8 cellular contexts compared by ENCODE assay signal in the genomic region with DNA sequence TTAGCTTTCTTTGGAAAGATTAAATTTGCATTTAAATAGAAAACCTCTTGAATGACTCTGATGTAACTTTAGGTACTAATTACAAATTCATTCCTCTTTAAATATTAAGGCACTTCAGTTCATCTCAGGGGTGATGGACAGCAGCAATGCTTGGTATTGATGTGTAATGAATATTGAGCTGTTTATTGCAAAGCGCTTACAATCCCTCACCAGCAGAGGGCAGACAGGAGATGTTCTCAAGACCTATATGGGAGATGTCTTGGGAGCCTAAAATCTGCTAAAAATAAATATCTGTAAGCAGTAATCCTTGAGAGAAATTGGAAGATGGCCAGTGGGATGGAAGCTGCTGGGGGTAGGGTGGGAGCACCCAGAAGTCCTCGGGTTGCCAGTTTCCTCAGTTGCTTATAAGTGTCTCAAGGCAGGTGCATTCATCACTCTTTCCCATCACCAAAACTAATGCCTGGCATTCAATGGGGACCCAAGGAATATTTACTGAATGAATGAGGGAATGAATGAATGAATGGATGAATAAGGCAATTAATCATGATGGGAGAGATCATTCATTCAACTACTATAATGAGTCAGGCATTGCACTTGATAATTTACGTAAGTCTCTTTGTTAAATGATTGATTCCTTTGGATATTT. TPM values are rescaled to one million over a fixed set of nuclear protein-coding genes. Genes with fewer than 3 reads are reported as not detected.
A peak's percentile ranks its signal among the peaks of the same experiment; 100 is the strongest.
DNase-seq lines count a peak whose midpoint lies in the region; ATAC-seq, FAIRE-seq and TF ChIP-seq lines count a peak whose summit lies in the region.

No MANE protein-coding gene starts in this region.

- H3K79me2 ChIP-seq in endothelial cell of umbilical vein (ENCODE audit: control insufficient read depth, insufficient read depth, low read length) = no peaks in the 10 kb centered on the region

- H2AFZ ChIP-seq in endothelial cell of umbilical vein (ENCODE audit: low read depth, low read length) = no peak overlapping the region

- no peaks in the 10 kb centered on the region for H4K20me1 ChIP-seq in endothelial cell of umbilical vein (replicated peaks; ENCODE audit: control insufficient read depth, extremely low read depth, insufficient read depth, low read length)

- H3K27ac ChIP-seq in endothelial cell of umbilical vein (ENCODE audit: insufficient read depth, low read depth, low read length) = no peak overlapping the region
- no peak overlapping the region for H3K27ac ChIP-seq in thoracic aorta

- dilution Hi-C loops in endothelial cell of umbilical vein (cut with MboI; ENCODE audit: extremely low pct_ligation_motif_present, low sequenced_read_pairs) = no loop called here

- DNase-seq in AG08395 (ENCODE audit: low spot score) = peak; percentile 50
- peak; percentile 61 for DNase-seq in H7
- DNase-seq in NCI-H82 (lab: John Stamatoyannopoulos, UW) = peak; percentile 94
- DNase-seq in activated CD8-positive, alpha-beta memory T cell treated with anti-CD3 and anti-CD28 coated beads for 24 hours = peak; percentile 73
- DNase-seq in endothelial cell of umbilical vein (ENCODE audit: low read depth, low spot score) = peak; percentile 63
- peak; percentile 27 to 82 (median 57) for DNase-seq in naive thymus-derived CD8-positive, alpha-beta T cell
- no peak for DNase-seq in thoracic aorta (ENCODE audit: low spot score)

- H3K36me3 ChIP-seq in H7 (replicated peaks; ENCODE audit: control insufficient read depth, insufficient read depth, low read length) (no peaks in the 10 kb centered on the region), endothelial cell of umbilical vein (ENCODE audit: control insufficient read depth in 2 of 2, extremely low read depth in 1 of 2, insufficient read depth in 2 of 2, low read length in 2 of 2) (no peaks in the 10 kb centered on the region), thoracic aorta (no peaks in the 10 kb centered on the region)

- TF ChIP-seq POLR2A in endothelial cell of umbilical vein (IDR thresholded peaks at IDR 0.05; ENCODE audit: low read depth, low read length) = no peak

- no peaks in the 10 kb centered on the region for H3K9me3 ChIP-seq in endothelial cell of umbilical vein (replicated peaks; ENCODE audit: control insufficient read depth, insufficient read depth, low read length)
- H3K9me3 ChIP-seq in thoracic aorta = no peaks in the 10 kb centered on the region

- H3K9me3 Mint-ChIP-seq in naive thymus-derived CD8-positive, alpha-beta T cell = no peaks in the 10 kb centered on the region

- ATAC-seq in naive thymus-derived CD8-positive, alpha-beta T cell = peak; percentile 70 to 80
- ATAC-seq in thoracic aorta (ENCODE audit: insufficient number of reproducible peaks, low FRiP score, low read depth) (no peak), GM19455 (IDR thresholded peaks at IDR 0.05; ENCODE audit: unreplicated experiment) (no peak)

- CTCF ChIA-PET in endothelial cell of umbilical vein (lab: Charles Lee) = interaction anchor here (0.6 to 4.7 kb wide), 78 partner anchors 9 to 365 kb away, joined by 3 to 243 read pairs (median 5); a partner anchor contains a TSS

- H3K36me3 Mint-ChIP-seq in naive thymus-derived CD8-positive, alpha-beta T cell = no peaks in the 10 kb centered on the region

- no peak overlapping the region for H3K4me3 ChIP-seq in H7 (ENCODE audit: insufficient read depth, low read depth, low read length)
- no peak overlapping the region for H3K4me3 ChIP-seq in endothelial cell of umbilical vein (replicated peaks in 1 of 3; ENCODE audit: insufficient read depth in 1 of 3, low read depth in 1 of 3, low read length in 3 of 3)
- H3K4me3 ChIP-seq in thoracic aorta = no peak overlapping the region

- no peak overlapping the region for H3K27ac Mint-ChIP-seq in naive thymus-derived CD8-positive, alpha-beta T cell

- peaks cover 8 to 42% (median 16%) of the 10 kb centered on the region in 5 donors for H3K27me3 Mint-ChIP-seq in naive thymus-derived CD8-positive, alpha-beta T cell

- no peak overlapping the region for H3K9ac ChIP-seq in endothelial cell of umbilical vein (replicated peaks; ENCODE audit: extremely low read depth, insufficient read depth, low read length)

- FAIRE-seq in endothelial cell of umbilical vein (lab: Jason Lieb, UNC) = peak; percentile 79

- intact Hi-C loops in endothelial cell of umbilical vein (cut with micrococcal nuclease) = loop anchor here (1.0 kb wide), 2 partner anchors 131 to 170 kb away; no protein-coding TSS in a partner anchor

- no peaks in the 10 kb centered on the region for H3K4me1 ChIP-seq in endothelial cell of umbilical vein (ENCODE audit: control insufficient read depth, extremely low read depth, insufficient read depth, low read length)
- peaks cover 0 to 21% of the 10 kb centered on the region in 2 donors for H3K4me1 ChIP-seq in thoracic aorta (ENCODE audit: control insufficient read depth in 1 of 2, low read depth in 2 of 2)

- TF ChIP-seq CTCF in endothelial cell of umbilical vein (IDR thresholded peaks at IDR 0.05; ENCODE audit: extremely low read depth in 1 of 2, insufficient read depth in 1 of 2, low read depth in 1 of 2, low read length in 2 of 2) (peak; percentile 66 to 69), thoracic aorta (IDR thresholded peaks at IDR 0.05) (peak; percentile 79)

- H3K27me3 ChIP-seq in H7 (ENCODE audit: control insufficient read depth, insufficient read depth, low read length) (no peaks in the 10 kb centered on the region), endothelial cell of umbilical vein (ENCODE audit: control insufficient read depth in 2 of 2, insufficient read depth in 2 of 2, low read length in 2 of 2) (peaks cover 4 to 30% of the 10 kb centered on the region in 2 experiments), thoracic aorta (replicated peaks; ENCODE audit: insufficient read depth) (no peaks in the 10 kb centered on the region)

- H3K4me1 Mint-ChIP-seq in naive thymus-derived CD8-positive, alpha-beta T cell = peaks cover 0 to 16% (median 3%) of the 10 kb centered on the region in 4 donors

- H3K9me1 ChIP-seq in endothelial cell of umbilical vein (replicated peaks; ENCODE audit: control insufficient read depth, extremely low read depth, insufficient read depth, low read length) = no peaks in the 10 kb centered on the region

- no peak overlapping the region for H3K4me3 Mint-ChIP-seq in naive thymus-derived CD8-positive, alpha-beta T cell

- no peak overlapping the region for H3K4me2 ChIP-seq in endothelial cell of umbilical vein (ENCODE audit: insufficient read depth, low read length)

- no TSS peak for BruUV-seq in endothelial cell of umbilical vein (replicated peaks; lab: Mats Ljungman, UMichigan)

- POLR2A ChIA-PET in endothelial cell of umbilical vein (lab: Charles Lee) = no interaction called here
- POLR2A ChIA-PET in naive thymus-derived CD8-positive, alpha-beta T cell (lab: Charles Lee) = interaction anchor here (0.6 to 1.2 kb wide), 5 partner anchors 35 to 82 kb away, joined by 3 to 8 read pairs (median 4); no protein-coding TSS in a partner anchor

TF ChIP-seq in endothelial cell of umbilical vein, 7 proteins besides CTCF, POLR2A, EP300 and RAD21:
- no peak for TF ChIP-seq POLR2AphosphoS5 (IDR thresholded peaks at IDR 0.05; ENCODE audit: insufficient read depth, low read depth, low read length)
- TF ChIP-seq JUN (IDR thresholded peaks at IDR 0.05; ENCODE audit: borderline replicate concordance, insufficient read depth, insufficient read length, low read depth) = no peak
- TF ChIP-seq GATA2 (IDR thresholded peaks at IDR 0.05; ENCODE audit: insufficient read depth, insufficient read length, low read depth, low read length) = no peak
- TF ChIP-seq FOS (IDR thresholded peaks at IDR 0.05; ENCODE audit: borderline replicate concordance, insufficient read depth, low read length) = no peak
- no peak for TF ChIP-seq MYC (IDR thresholded peaks at IDR 0.05; ENCODE audit: low read depth, low read length)
- no peak for TF ChIP-seq EZH2 (IDR thresholded peaks at IDR 0.05; ENCODE audit: borderline replicate concordance, low read depth, low read length, severe bottlenecking)
- TF ChIP-seq, protein P1, sequence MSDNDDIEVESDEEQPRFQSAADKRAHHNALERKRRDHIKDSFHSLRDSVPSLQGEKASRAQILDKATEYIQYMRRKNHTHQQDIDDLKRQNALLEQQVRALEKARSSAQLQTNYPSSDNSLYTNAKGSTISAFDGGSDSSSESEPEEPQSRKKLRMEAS (IDR thresholded peaks at IDR 0.05; ENCODE audit: insufficient read depth, insufficient read length) = no peak

RNA-seq across cellular contexts. Expression of a gene that starts 2.3 kb away (rescaled TPM):
- total RNA-seq in H7 (2014; rRNA removed; shearing (Covaris generic)) = 2.3 and 5.0 TPM in 2 replicates
- not detected in 2 replicates for total RNA-seq in endothelial cell of umbilical vein
- not detected in 2 replicates for polyA plus RNA-seq in endothelial cell of umbilical vein
- polyA plus RNA-seq in endothelial cell of umbilical vein (2011; cell fraction: cytosol; rRNA removed) = not detected in 2 replicates
- polyA plus RNA-seq in endothelial cell of umbilical vein (2011; cell fraction: nucleus; rRNA removed) = not detected in 2 replicates
- polyA plus RNA-seq in endothelial cell of umbilical vein (2012) = not detected in 2 replicates
- polyA minus RNA-seq in endothelial cell of umbilical vein = not detected in 2 replicates
- polyA minus RNA-seq in endothelial cell of umbilical vein (2011; cell fraction: cytosol; rRNA and poly(A)+ RNA removed) = not detected
- polyA minus RNA-seq in endothelial cell of umbilical vein (2011; cell fraction: nucleus; rRNA and poly(A)+ RNA removed) = not detected in 2 replicates
- total RNA-seq in naive thymus-derived CD8-positive, alpha-beta T cell = not detected
- polyA plus RNA-seq in naive thymus-derived CD8-positive, alpha-beta T cell = not detected
- total RNA-seq in thoracic aorta = not detected

RNA-seq across cellular contexts. Expression of a gene that starts 32.8 kb away (rescaled TPM):
- 9.2 and 9.8 TPM in 2 replicates for total RNA-seq in H7 (2014; rRNA removed; shearing (Covaris generic))
- total RNA-seq in endothelial cell of umbilical vein (2.3 and 2.5 TPM in 2 replicates), thoracic aorta (1 to 10 TPM in 1 of 2 donors, under 1 TPM in 1; 0.78 to 1.5 TPM)
- polyA plus RNA-seq in endothelial cell of umbilical vein = 1.5 and 1.8 TPM in 2 replicates
- polyA plus RNA-seq in endothelial cell of umbilical vein (2011; cell fraction: cytosol; rRNA removed) = 1.1 and 1.3 TPM in 2 replicates
- polyA plus RNA-seq in endothelial cell of umbilical vein (2011; cell fraction: nucleus; rRNA removed) = 1.5 and 1.6 TPM in 2 replicates
- polyA plus RNA-seq in endothelial cell of umbilical vein (2012) = 1.3 and 1.4 TPM in 2 replicates
- 2.1 and 2.2 TPM in 2 replicates for polyA minus RNA-seq in endothelial cell of umbilical vein
- polyA minus RNA-seq in endothelial cell of umbilical vein (2011; cell fraction: cytosol; rRNA and poly(A)+ RNA removed) = 7.4 TPM
- 1.8 TPM in 2 replicates for polyA minus RNA-seq in endothelial cell of umbilical vein (2011; cell fraction: nucleus; rRNA and poly(A)+ RNA removed)
- total RNA-seq in naive thymus-derived CD8-positive, alpha-beta T cell = 10 to 100 TPM; 46.9 to 47.9 TPM
- 10 to 100 TPM; 14.3 to 73.6 (median 34.0) TPM for polyA plus RNA-seq in naive thymus-derived CD8-positive, alpha-beta T cell

Comparison
In these comparisons a context has a peak if more than half of its experiments do, and no peak if none do; other contexts are left out.
1. ATAC-seq: peak in naive thymus-derived CD8-positive, alpha-beta T cell (2 of 2); none in thoracic aorta (single experiment) and GM19455 (single experiment).